Comparison of ENCODE assay signal across 8 cellular contexts in genomic region chr11:117230286-117230961, GRCh38. TPM values are rescaled to one million over a fixed set of nuclear protein-coding genes. Genes with fewer than 3 reads are reported as not detected.
DNase-seq lines count a peak whose midpoint lies in the region; ATAC-seq, FAIRE-seq and TF ChIP-seq lines count a peak whose summit lies in the region.

No MANE protein-coding gene starts in this region.

- H3K4me1 Mint-ChIP-seq in Calu3 (ENCODE audit: low read depth, unreplicated experiment) (peaks cover 14% of the 10 kb centered on the region), naive B cell (peaks cover 35 to 64% (median 63%) of the 10 kb centered on the region in 3 donors)

- no TSS peak for BruUV-seq in Calu3 (replicated peaks; lab: Mats Ljungman, UMichigan)

- no peak for TF ChIP-seq CTCF in Calu3 (IDR thresholded peaks at IDR 0.05; ENCODE audit: unreplicated experiment)

- FAIRE-seq in RCC 7860 (lab: Jason Lieb, UNC), result no peak

- CTCF ChIA-PET in Calu3 (lab: Charles Lee), result no interaction called here

- H3K27me3 Mint-ChIP-seq in Calu3 (ENCODE audit: unreplicated experiment) (no peaks in the 10 kb centered on the region), naive B cell (no peaks in the 10 kb centered on the region)

- H3K27ac Mint-ChIP-seq in Calu3 (ENCODE audit: unreplicated experiment) (peak overlapping the region; percentile 40), naive B cell (peak overlapping the region; percentile 38 to 99 (median 96))
- peak overlapping the region; percentile 96 to 100 for H3K27ac Mint-ChIP-seq in activated naive CD4-positive, alpha-beta T cell treated with anti-CD3 and anti-CD28 coated beads, Interleukin-2, amount 50 U/mL, for 72 hours

- H3K9me3 Mint-ChIP-seq in Calu3 (ENCODE audit: low read depth, unreplicated experiment) (no peaks in the 10 kb centered on the region), naive B cell (no peaks in the 10 kb centered on the region)
- H3K9me3 Mint-ChIP-seq in activated naive CD4-positive, alpha-beta T cell treated with anti-CD3 and anti-CD28 coated beads, Interleukin-2, amount 50 U/mL, for 72 hours, result no peaks in the 10 kb centered on the region

- DNase-seq in Calu3, result no peak
- DNase-seq in MV-4-11 (lab: John Stamatoyannopoulos, UW), result peak; percentile 4
- DNase-seq in activated naive CD4-positive, alpha-beta T cell treated with anti-CD3 and anti-CD28 coated beads, Interleukin-2, amount 50 U/mL, for 72 hours (ENCODE audit: low spot score in 2 of 2), result peak; percentile 67 to 68
- DNase-seq in naive B cell, result peak; percentile 61
- DNase-seq in SK-N-DZ (ENCODE audit: low spot score), result no peak
- DNase-seq in RCC 7860 (ENCODE audit: low spot score), result no peak
- no peak for DNase-seq in KBM-7

- intact Hi-C loops in Calu3 (cut with micrococcal nuclease; ENCODE audit: unreplicated experiment), result loop anchor here (5.0 kb wide), 1 partner anchor 87 kb away; the partner anchor contains the start of gene BACE1

- in situ Hi-C loops in KBM-7 (cut with MboI; ENCODE audit: low pct_unique_long_range_greater_than_20kb, low sequenced_read_pairs), result no loop called here

- H3K4me3 Mint-ChIP-seq in Calu3 (ENCODE audit: low read depth, unreplicated experiment), result peak overlapping the region; percentile 100
- peak overlapping the region; percentile 95 to 99 (median 98) for H3K4me3 Mint-ChIP-seq in naive B cell

- ATAC-seq in activated naive CD4-positive, alpha-beta T cell treated with anti-CD3 and anti-CD28 coated beads, Interleukin-2, amount 50 U/mL, for 72 hours, result peak; percentile 71 to 74
- ATAC-seq in naive B cell (ENCODE audit: low read depth in 2 of 2) (peak; percentile 37 to 39), HG03139 (IDR thresholded peaks at IDR 0.05; ENCODE audit: unreplicated experiment) (no peak)

- H3K36me3 Mint-ChIP-seq in Calu3 (ENCODE audit: insufficient read depth, unreplicated experiment), result peaks cover 42% of the 10 kb centered on the region
- peaks cover 46 to 50% of the 10 kb centered on the region in 2 donors for H3K36me3 Mint-ChIP-seq in activated naive CD4-positive, alpha-beta T cell treated with anti-CD3 and anti-CD28 coated beads, Interleukin-2, amount 50 U/mL, for 72 hours
- peaks cover 10 to 23% of the 10 kb centered on the region in 2 donors for H3K36me3 Mint-ChIP-seq in naive B cell

RNA-seq across cellular contexts. Expression of gene PCSK7, which starts 1.4 kb away (rescaled TPM):
- total RNA-seq in Calu3 (2022), result 44.3 and 49.2 TPM in 2 replicates
- total RNA-seq in activated naive CD4-positive, alpha-beta T cell treated with anti-CD3 and anti-CD28 coated beads, Interleukin-2, amount 50 U/mL, for 72 hours, result 100 to 1,000 TPM; 126 to 201 TPM
- 10 to 100 TPM; 27.8 to 61.9 (median 32.2) TPM for polyA plus RNA-seq in naive B cell (ENCODE audit: low read depth in 6 of 6)
- 13.0 and 13.2 TPM in 2 replicates for polyA plus RNA-seq in SK-N-DZ (2014; cell fraction: cytosol; rRNA removed)
- polyA plus RNA-seq in SK-N-DZ (2014; cell fraction: nucleus; rRNA removed), result 33.9 and 37.1 TPM in 2 replicates

RNA-seq across cellular contexts. Expression of gene RNF214, which starts 2.0 kb away (rescaled TPM):
- 19.2 and 20.0 TPM in 2 replicates for total RNA-seq in Calu3 (2022)
- total RNA-seq in activated naive CD4-positive, alpha-beta T cell treated with anti-CD3 and anti-CD28 coated beads, Interleukin-2, amount 50 U/mL, for 72 hours, result 10 to 100 TPM; 13.3 to 21.6 TPM
- polyA plus RNA-seq in naive B cell (ENCODE audit: low read depth in 6 of 6), result 10 to 100 TPM in 4 of 6 donors, 1 to 10 TPM in 2; 1.4 to 15.5 (median 13.4) TPM
- polyA plus RNA-seq in SK-N-DZ (2014; cell fraction: cytosol; rRNA removed), result 5.8 TPM in 2 replicates
- 4.5 and 4.6 TPM in 2 replicates for polyA plus RNA-seq in SK-N-DZ (2014; cell fraction: nucleus; rRNA removed)

RNA-seq across cellular contexts. Expression of gene TAGLN, which starts 31.3 kb away (rescaled TPM):
- 4.6 and 6.6 TPM in 2 replicates for total RNA-seq in Calu3 (2022)
- total RNA-seq in activated naive CD4-positive, alpha-beta T cell treated with anti-CD3 and anti-CD28 coated beads, Interleukin-2, amount 50 U/mL, for 72 hours, result 1 to 10 TPM; 1.5 to 5.4 TPM
- 10 to 100 TPM in 2 of 6 donors, 1 to 10 TPM in 3, not detected in 1; 5.2 to 11.5 (median 6.8) TPM for polyA plus RNA-seq in naive B cell (ENCODE audit: low read depth in 6 of 6)
- 0.14 and 0.77 TPM in 2 replicates for polyA plus RNA-seq in SK-N-DZ (2014; cell fraction: cytosol; rRNA removed)
- polyA plus RNA-seq in SK-N-DZ (2014; cell fraction: nucleus; rRNA removed), result 4.7 and 8.1 TPM in 2 replicates

RNA-seq across cellular contexts. Expression of gene SIDT2, which starts 51.9 kb away (rescaled TPM):
- 12.2 and 15.4 TPM in 2 replicates for total RNA-seq in Calu3 (2022)
- total RNA-seq in activated naive CD4-positive, alpha-beta T cell treated with anti-CD3 and anti-CD28 coated beads, Interleukin-2, amount 50 U/mL, for 72 hours, result 10 to 100 TPM; 20.9 to 32.0 TPM
- polyA plus RNA-seq in naive B cell (ENCODE audit: low read depth in 6 of 6), result 100 to 1,000 TPM in 1 of 6 donors, 10 to 100 TPM in 5; 19.2 to 126 (median 80.7) TPM
- polyA plus RNA-seq in SK-N-DZ (2014; cell fraction: cytosol; rRNA removed), result 1.4 and 1.9 TPM in 2 replicates
- polyA plus RNA-seq in SK-N-DZ (2014; cell fraction: nucleus; rRNA removed), result 8.4 and 14.3 TPM in 2 replicates

Comparison
In these comparisons a context has a peak if more than half of its experiments do, and no peak if none do; other contexts are left out.
1. DNase-seq: peak in MV-4-11 (single experiment), activated naive CD4-positive, alpha-beta T cell treated with anti-CD3 and anti-CD28 coated beads, Interleukin-2, amount 50 U/mL, for 72 hours (2 of 2) and naive B cell (single experiment); none in Calu3 (single experiment), SK-N-DZ (single experiment), RCC 7860 (single experiment) and KBM-7 (single experiment).
2. H3K27ac Mint-ChIP-seq: peak in every context shown above with its lines; median percentile 98 in activated naive CD4-positive, alpha-beta T cell treated with anti-CD3 and anti-CD28 coated beads, Interleukin-2, amount 50 U/mL, for 72 hours; 96 in naive B cell; 40 in Calu3.